Comparison of ENCODE assay signal across 1 cellular context in genomic region chr6:32153252-32153834, GRCh38.
A peak's percentile ranks its signal among the peaks of the same experiment; 100 is the strongest.
TF ChIP-seq lines count a peak whose summit lies in the region.

No MANE protein-coding gene starts in this region.

TF ChIP-seq in HepG2, 621 proteins besides CTCF, POLR2A, EP300 and RAD21 (continued from another document and continues in another):
- TF ChIP-seq HOXA3 (CRISPR knock-in tag; IDR thresholded peaks at IDR 0.05) (no peak), GLMP (CRISPR knock-in tag; IDR thresholded peaks at IDR 0.05; ENCODE audit: borderline replicate concordance) (no peak), TAF1 (CRISPR knock-in tag; IDR thresholded peaks at IDR 0.05) (peak; percentile 74), HNF4G (IDR thresholded peaks at IDR 0.05; ENCODE audit: borderline replicate concordance, low read depth, low read length) (no peak), HNF4G (CRISPR knock-in tag; IDR thresholded peaks at IDR 0.05; ENCODE audit: borderline replicate concordance, low read depth) (no peak), ZNF879 (CRISPR knock-in tag; IDR thresholded peaks at IDR 0.05) (no peak), FLYWCH1 (CRISPR knock-in tag; IDR thresholded peaks at IDR 0.05) (no peak), ZNF691 (CRISPR knock-in tag; IDR thresholded peaks at IDR 0.05; ENCODE audit: borderline replicate concordance, low read depth) (0 out of 2 replicates have a peak, but pooled peaks have one; percentile 54), ZNF292 (CRISPR knock-in tag; IDR thresholded peaks at IDR 0.05; ENCODE audit: borderline replicate concordance, low read depth) (no peak), KDM2A (CRISPR knock-in tag; IDR thresholded peaks at IDR 0.05; ENCODE audit: borderline replicate concordance, low read depth) (no peak), DPF2 (CRISPR knock-in tag; IDR thresholded peaks at IDR 0.05; ENCODE audit: borderline replicate concordance, low read depth) (no peak), ARNT2 (CRISPR knock-in tag; IDR thresholded peaks at IDR 0.05; ENCODE audit: low read depth) (0 out of 2 replicates have a peak, but pooled peaks have one; percentile 35), BRD4 (CRISPR knock-in tag; IDR thresholded peaks at IDR 0.05) (no peak), HNF1B (CRISPR knock-in tag; IDR thresholded peaks at IDR 0.05) (peak; percentile 33; the same call in 1 of the 2 replicates), ZNF567 (CRISPR knock-in tag; IDR thresholded peaks at IDR 0.05; ENCODE audit: borderline replicate concordance) (no peak), SMAD9 (CRISPR knock-in tag; IDR thresholded peaks at IDR 0.05) (no peak), ZNF619 (CRISPR knock-in tag; IDR thresholded peaks at IDR 0.05) (no peak), ZNF772 (CRISPR knock-in tag; IDR thresholded peaks at IDR 0.05) (peak; percentile 4; the same call in 1 of the 2 replicates), STAG1 (CRISPR knock-in tag; IDR thresholded peaks at IDR 0.05) (peak; percentile 21; the same call in 1 of the 2 replicates), ZBTB37 (CRISPR knock-in tag; IDR thresholded peaks at IDR 0.05) (0 out of 2 replicates have a peak, but pooled peaks have one; percentile 12), PHF8 (CRISPR knock-in tag; IDR thresholded peaks at IDR 0.05) (no peak), CAMTA2 (CRISPR knock-in tag; IDR thresholded peaks at IDR 0.05; ENCODE audit: borderline replicate concordance) (no peak), RBFOX2 (IDR thresholded peaks at IDR 0.05; ENCODE audit: low read depth, low read length) (peak; percentile 63), ZNF337 (CRISPR knock-in tag; IDR thresholded peaks at IDR 0.05; ENCODE audit: borderline replicate concordance, low read depth) (0 out of 2 replicates have a peak, but pooled peaks have one; percentile 32), NCOR1 (IDR thresholded peaks at IDR 0.05; ENCODE audit: borderline replicate concordance, low read length) (no peak), ZBTB14 (CRISPR knock-in tag; IDR thresholded peaks at IDR 0.05) (no peak), ISX (CRISPR knock-in tag; conservative IDR thresholded peaks at IDR 0.05) (no peak), AGO1 (IDR thresholded peaks at IDR 0.05; ENCODE audit: low read depth, low read length, poor library complexity, severe bottlenecking) (peak; percentile 11), ZNF101 (CRISPR knock-in tag; IDR thresholded peaks at IDR 0.05; ENCODE audit: borderline replicate concordance, low read depth) (no peak), MLX (CRISPR knock-in tag; IDR thresholded peaks at IDR 0.05) (no peak), MYC (CRISPR knock-in tag; IDR thresholded peaks at IDR 0.05; ENCODE audit: borderline replicate concordance) (no peak), KLF13 (CRISPR knock-in tag; IDR thresholded peaks at IDR 0.05) (no peak), RELA (CRISPR knock-in tag; IDR thresholded peaks at IDR 0.05) (no peak), ZNF768 (CRISPR knock-in tag; IDR thresholded peaks at IDR 0.05) (no peak), ATRX (CRISPR knock-in tag; IDR thresholded peaks at IDR 0.05; ENCODE audit: borderline replicate concordance) (no peak), MED1 (CRISPR knock-in tag; IDR thresholded peaks at IDR 0.05) (no peak), HOMEZ (CRISPR knock-in tag; IDR thresholded peaks at IDR 0.05; ENCODE audit: low read depth) (no peak), RFX3 (CRISPR knock-in tag; IDR thresholded peaks at IDR 0.05) (no peak), EED (CRISPR knock-in tag; IDR thresholded peaks at IDR 0.05) (no peak), CHD4 (IDR thresholded peaks at IDR 0.05; ENCODE audit: borderline replicate concordance, low read length) (no peak), SMAD3 (CRISPR knock-in tag; IDR thresholded peaks at IDR 0.05) (no peak)
- TF ChIP-seq, protein P1, sequence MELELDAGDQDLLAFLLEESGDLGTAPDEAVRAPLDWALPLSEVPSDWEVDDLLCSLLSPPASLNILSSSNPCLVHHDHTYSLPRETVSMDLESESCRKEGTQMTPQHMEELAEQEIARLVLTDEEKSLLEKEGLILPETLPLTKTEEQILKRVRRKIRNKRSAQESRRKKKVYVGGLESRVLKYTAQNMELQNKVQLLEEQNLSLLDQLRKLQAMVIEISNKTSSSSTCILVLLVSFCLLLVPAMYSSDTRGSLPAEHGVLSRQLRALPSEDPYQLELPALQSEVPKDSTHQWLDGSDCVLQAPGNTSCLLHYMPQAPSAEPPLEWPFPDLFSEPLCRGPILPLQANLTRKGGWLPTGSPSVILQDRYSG (CRISPR knock-in tag; IDR thresholded peaks at IDR 0.05): no peak
- TF ChIP-seq, protein P2, sequence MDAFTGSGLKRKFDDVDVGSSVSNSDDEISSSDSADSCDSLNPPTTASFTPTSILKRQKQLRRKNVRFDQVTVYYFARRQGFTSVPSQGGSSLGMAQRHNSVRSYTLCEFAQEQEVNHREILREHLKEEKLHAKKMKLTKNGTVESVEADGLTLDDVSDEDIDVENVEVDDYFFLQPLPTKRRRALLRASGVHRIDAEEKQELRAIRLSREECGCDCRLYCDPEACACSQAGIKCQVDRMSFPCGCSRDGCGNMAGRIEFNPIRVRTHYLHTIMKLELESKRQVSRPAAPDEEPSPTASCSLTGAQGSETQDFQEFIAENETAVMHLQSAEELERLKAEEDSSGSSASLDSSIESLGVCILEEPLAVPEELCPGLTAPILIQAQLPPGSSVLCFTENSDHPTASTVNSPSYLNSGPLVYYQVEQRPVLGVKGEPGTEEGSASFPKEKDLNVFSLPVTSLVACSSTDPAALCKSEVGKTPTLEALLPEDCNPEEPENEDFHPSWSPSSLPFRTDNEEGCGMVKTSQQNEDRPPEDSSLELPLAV (CRISPR knock-in tag; conservative IDR thresholded peaks at IDR 0.05; ENCODE audit: low read depth): no peak
- TF ChIP-seq, protein P3, sequence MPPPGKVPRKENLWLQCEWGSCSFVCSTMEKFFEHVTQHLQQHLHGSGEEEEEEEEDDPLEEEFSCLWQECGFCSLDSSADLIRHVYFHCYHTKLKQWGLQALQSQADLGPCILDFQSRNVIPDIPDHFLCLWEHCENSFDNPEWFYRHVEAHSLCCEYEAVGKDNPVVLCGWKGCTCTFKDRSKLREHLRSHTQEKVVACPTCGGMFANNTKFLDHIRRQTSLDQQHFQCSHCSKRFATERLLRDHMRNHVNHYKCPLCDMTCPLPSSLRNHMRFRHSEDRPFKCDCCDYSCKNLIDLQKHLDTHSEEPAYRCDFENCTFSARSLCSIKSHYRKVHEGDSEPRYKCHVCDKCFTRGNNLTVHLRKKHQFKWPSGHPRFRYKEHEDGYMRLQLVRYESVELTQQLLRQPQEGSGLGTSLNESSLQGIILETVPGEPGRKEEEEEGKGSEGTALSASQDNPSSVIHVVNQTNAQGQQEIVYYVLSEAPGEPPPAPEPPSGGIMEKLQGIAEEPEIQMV (CRISPR knock-in tag; IDR thresholded peaks at IDR 0.05; ENCODE audit: low read depth): no peak
- TF ChIP-seq, protein P4, sequence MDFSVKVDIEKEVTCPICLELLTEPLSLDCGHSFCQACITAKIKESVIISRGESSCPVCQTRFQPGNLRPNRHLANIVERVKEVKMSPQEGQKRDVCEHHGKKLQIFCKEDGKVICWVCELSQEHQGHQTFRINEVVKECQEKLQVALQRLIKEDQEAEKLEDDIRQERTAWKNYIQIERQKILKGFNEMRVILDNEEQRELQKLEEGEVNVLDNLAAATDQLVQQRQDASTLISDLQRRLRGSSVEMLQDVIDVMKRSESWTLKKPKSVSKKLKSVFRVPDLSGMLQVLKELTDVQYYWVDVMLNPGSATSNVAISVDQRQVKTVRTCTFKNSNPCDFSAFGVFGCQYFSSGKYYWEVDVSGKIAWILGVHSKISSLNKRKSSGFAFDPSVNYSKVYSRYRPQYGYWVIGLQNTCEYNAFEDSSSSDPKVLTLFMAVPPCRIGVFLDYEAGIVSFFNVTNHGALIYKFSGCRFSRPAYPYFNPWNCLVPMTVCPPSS (IDR thresholded peaks at IDR 0.05): no peak
- TF ChIP-seq, protein P5, sequence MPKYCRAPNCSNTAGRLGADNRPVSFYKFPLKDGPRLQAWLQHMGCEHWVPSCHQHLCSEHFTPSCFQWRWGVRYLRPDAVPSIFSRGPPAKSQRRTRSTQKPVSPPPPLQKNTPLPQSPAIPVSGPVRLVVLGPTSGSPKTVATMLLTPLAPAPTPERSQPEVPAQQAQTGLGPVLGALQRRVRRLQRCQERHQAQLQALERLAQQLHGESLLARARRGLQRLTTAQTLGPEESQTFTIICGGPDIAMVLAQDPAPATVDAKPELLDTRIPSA (CRISPR knock-in tag; IDR thresholded peaks at IDR 0.05; ENCODE audit: borderline replicate concordance): no peak
- TF ChIP-seq, protein P6, sequence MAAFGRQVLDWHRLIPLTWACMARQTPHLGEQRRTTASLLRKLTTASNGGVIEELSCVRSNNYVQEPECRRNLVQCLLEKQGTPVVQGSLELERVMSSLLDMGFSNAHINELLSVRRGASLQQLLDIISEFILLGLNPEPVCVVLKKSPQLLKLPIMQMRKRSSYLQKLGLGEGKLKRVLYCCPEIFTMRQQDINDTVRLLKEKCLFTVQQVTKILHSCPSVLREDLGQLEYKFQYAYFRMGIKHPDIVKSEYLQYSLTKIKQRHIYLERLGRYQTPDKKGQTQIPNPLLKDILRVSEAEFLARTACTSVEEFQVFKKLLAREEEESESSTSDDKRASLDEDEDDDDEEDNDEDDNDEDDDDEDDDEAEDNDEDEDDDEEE (CRISPR knock-in tag; IDR thresholded peaks at IDR 0.05): 0 out of 2 replicates have a peak, but pooled peaks have one; percentile 12
- TF ChIP-seq, protein P7, sequence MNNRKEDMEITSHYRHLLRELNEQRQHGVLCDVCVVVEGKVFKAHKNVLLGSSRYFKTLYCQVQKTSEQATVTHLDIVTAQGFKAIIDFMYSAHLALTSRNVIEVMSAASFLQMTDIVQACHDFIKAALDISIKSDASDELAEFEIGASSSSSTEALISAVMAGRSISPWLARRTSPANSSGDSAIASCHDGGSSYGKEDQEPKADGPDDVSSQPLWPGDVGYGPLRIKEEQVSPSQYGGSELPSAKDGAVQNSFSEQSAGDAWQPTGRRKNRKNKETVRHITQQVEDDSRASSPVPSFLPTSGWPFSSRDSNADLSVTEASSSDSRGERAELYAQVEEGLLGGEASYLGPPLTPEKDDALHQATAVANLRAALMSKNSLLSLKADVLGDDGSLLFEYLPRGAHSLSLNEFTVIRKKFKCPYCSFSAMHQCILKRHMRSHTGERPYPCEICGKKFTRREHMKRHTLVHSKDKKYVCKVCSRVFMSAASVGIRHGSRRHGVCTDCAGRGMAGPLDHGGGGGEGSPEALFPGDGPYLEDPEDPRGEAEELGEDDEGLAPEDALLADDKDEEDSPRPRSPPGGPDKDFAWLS (CRISPR knock-in tag; IDR thresholded peaks at IDR 0.05; ENCODE audit: borderline replicate concordance): no peak
